ENCODE assay signal across 26 cellular contexts in genomic region chr11:71245601-71246391, GRCh38. TPM values are rescaled to one million over a fixed set of nuclear protein-coding genes. Genes with fewer than 3 reads are reported as not detected.
DNase-seq lines count a peak whose midpoint lies in the region; ATAC-seq and TF ChIP-seq lines count a peak whose summit lies in the region.
"Had no signal": no experiment of that assay in that cellular context is flagged by ENCODE, and none has a peak within 500 bp of the region (broad histone marks: within the 10 kb centered on the region; RNA-seq: fewer than 3 reads in every experiment).

No MANE protein-coding gene starts in this region.

- no peaks in the 10 kb centered on the region for H3K27me3 ChIP-seq in SK-N-SH (ENCODE audit: insufficient read depth)
- H3K27me3 ChIP-seq in endodermal cell (ENCODE audit: control insufficient read depth, insufficient read depth, low read length, poor library complexity, severe bottlenecking) = peaks cover 29% of the 10 kb centered on the region
- H3K27me3 ChIP-seq in mesenchymal stem cell (ENCODE audit: control insufficient read depth in 1 of 2, insufficient read depth in 1 of 2, low read length in 2 of 2) = peaks cover 5 to 7% of the 10 kb centered on the region in 2 experiments
- peaks cover 24% of the 10 kb centered on the region for H3K27me3 ChIP-seq in upper lobe of right lung
- H3K27me3 ChIP-seq in psoas muscle (ENCODE audit: insufficient read depth in 3 of 3, low read length in 2 of 3) = peaks cover 0 to 66% (median 17%) of the 10 kb centered on the region in 3 donors
- H3K27me3 ChIP-seq: body of pancreas, right lobe of liver had no signal

- DNase-seq in SK-N-SH (peak; percentile 7), endodermal cell (peak; percentile 78), mesenchymal stem cell (no peak), upper lobe of right lung (peak; percentile 46), psoas muscle (no peak), NOMO-1 treated with DMSO at 0.1 percent for 48 hours (lab: John Stamatoyannopoulos, UW; ENCODE audit: unreplicated experiment) (no peak), T-helper 2 cell (no peak)
- DNase-seq: activated CD4-positive, alpha-beta T cell treated with anti-CD3 and anti-CD28 coated beads, Interleukin-2, amount 10 ng/mL, durations not matched to agents 7 days and 5 days; activated naive CD4-positive, alpha-beta T cell; activated T-cell treated with anti-CD3 and anti-CD28 coated beads, Interleukin-2, amount 50 U/mL, for 24 hours; CD4-positive, CD25-positive, alpha-beta regulatory T cell; cerebellar nuclear complex; KBM-7; mammary epithelial cell; NCI-H2081 treated with DMSO at 0.1 percent for 48 hours; NCI-H774; OCI-M1; stimulated activated CD4-positive, alpha-beta T cell treated with anti-CD3 and anti-CD28 coated beads, Interleukin-4, amount 100 ng/mL, for 4 hours; T-helper 9 cell had no signal

- no peak overlapping the region for H2BK5ac ChIP-seq in mesenchymal stem cell (ENCODE audit: low read depth, low read length, poor library complexity, severe bottlenecking)

- POLR2A ChIA-PET in SK-N-SH (lab: Yijun Ruan, JAX) = no interaction called here

- H2AK5ac ChIP-seq in mesenchymal stem cell (ENCODE audit: low read length, severe bottlenecking) = no peak overlapping the region

- peaks cover 18% of the 10 kb centered on the region for H3K36me3 Mint-ChIP-seq in endodermal cell (ENCODE audit: low read depth)
- H3K36me3 Mint-ChIP-seq: CD4-positive, CD25-positive, alpha-beta regulatory T cell; stimulated activated memory B cell treated with anti-CD40 and anti-IgM and Interleukin-4, amounts not matched to agents 10 μg/mL and 1 μg/mL and 100 μg/mL, for 72 hours had no signal

- CTCF ChIA-PET in SK-N-SH (lab: Yijun Ruan, JAX) = interaction anchor here (0.7 to 1.1 kb wide), 2 partner anchors 9 to 159 kb away, joined by 3 read pairs; no protein-coding TSS in a partner anchor

- H3K4me2 ChIP-seq in SK-N-SH (no peak overlapping the region), mesenchymal stem cell (ENCODE audit: low read length, poor library complexity, severe bottlenecking) (no peak overlapping the region)

- peak overlapping the region; percentile 88 for H3K27ac Mint-ChIP-seq in endodermal cell
- H3K27ac Mint-ChIP-seq: activated CD4-positive, alpha-beta T cell treated with anti-CD3 and anti-CD28 coated beads, Interleukin-2, amount 10 ng/mL, durations not matched to agents 7 days and 5 days; activated T-cell treated with anti-CD3 and anti-CD28 coated beads, Interleukin-2, amount 50 U/mL, for 24 hours; CD4-positive, CD25-positive, alpha-beta regulatory T cell; stimulated activated memory B cell treated with anti-CD40 and anti-IgM and Interleukin-4, amounts not matched to agents 10 μg/mL and 1 μg/mL and 100 μg/mL, for 72 hours had no signal

- peak overlapping the region; percentile 29 to 69 for H3K4ac ChIP-seq in mesenchymal stem cell (ENCODE audit: low read depth in 1 of 2, low read length in 2 of 2)

- H4K91ac ChIP-seq in mesenchymal stem cell (ENCODE audit: low read length) = peak overlapping the region; percentile 87

- no peak overlapping the region for H3K14ac ChIP-seq in mesenchymal stem cell (ENCODE audit: low read length in 2 of 2)

- H3K18ac ChIP-seq in mesenchymal stem cell (ENCODE audit: low read depth in 1 of 2, low read length in 2 of 2) = peak overlapping the region; percentile 38 to 80

- H3K36me3 ChIP-seq in SK-N-SH (replicated peaks in 1 of 2; ENCODE audit: control insufficient read depth in 1 of 2, insufficient read depth in 2 of 2, low read length in 1 of 2) = no peaks in the 10 kb centered on the region
- no peaks in the 10 kb centered on the region for H3K36me3 ChIP-seq in endodermal cell (ENCODE audit: control insufficient read depth, insufficient read depth, low read length)
- H3K36me3 ChIP-seq in mesenchymal stem cell (ENCODE audit: control insufficient read depth in 1 of 2, insufficient read depth in 2 of 2, low read depth in 1 of 2, low read length in 2 of 2) = peaks cover 0 to 2% of the 10 kb centered on the region in 2 experiments
- H3K36me3 ChIP-seq in upper lobe of right lung = no peaks in the 10 kb centered on the region
- H3K36me3 ChIP-seq in psoas muscle (ENCODE audit: insufficient read depth in 1 of 2, low read depth in 1 of 2) = no peaks in the 10 kb centered on the region
- H3K36me3 ChIP-seq: right lobe of liver had no signal

- H3K9me3 ChIP-seq in SK-N-SH (no peaks in the 10 kb centered on the region), endodermal cell (ENCODE audit: control insufficient read depth, low read length) (no peaks in the 10 kb centered on the region), mesenchymal stem cell (ENCODE audit: control insufficient read depth, low read length) (no peaks in the 10 kb centered on the region), upper lobe of right lung (no peaks in the 10 kb centered on the region), psoas muscle (no peaks in the 10 kb centered on the region)
- H3K9me3 ChIP-seq: body of pancreas, right lobe of liver had no signal

- H3K27me3 Mint-ChIP-seq in endodermal cell (ENCODE audit: insufficient read depth) = peaks cover 10% of the 10 kb centered on the region

- H3K9me2 ChIP-seq in SK-N-SH = no peaks in the 10 kb centered on the region

- H3K79me1 ChIP-seq in mesenchymal stem cell (replicated peaks; ENCODE audit: low read length, poor library complexity, severe bottlenecking) = peaks cover 33% of the 10 kb centered on the region

- H3K4me1 ChIP-seq in SK-N-SH (ENCODE audit: control insufficient read depth in 1 of 2, insufficient read depth in 2 of 2, low read depth in 1 of 2, low read length in 1 of 2) = no peaks in the 10 kb centered on the region
- peaks cover 15% of the 10 kb centered on the region for H3K4me1 ChIP-seq in endodermal cell (ENCODE audit: control insufficient read depth, insufficient read depth, low read length)
- H3K4me1 ChIP-seq in mesenchymal stem cell (ENCODE audit: control insufficient read depth, insufficient read depth, low read depth, low read length) = peaks cover 20% of the 10 kb centered on the region
- peaks cover 3% of the 10 kb centered on the region for H3K4me1 ChIP-seq in upper lobe of right lung
- no peaks in the 10 kb centered on the region for H3K4me1 ChIP-seq in psoas muscle

- H3K9me3 Mint-ChIP-seq in endodermal cell = no peaks in the 10 kb centered on the region
- H3K9me3 Mint-ChIP-seq: activated CD4-positive, alpha-beta T cell treated with anti-CD3 and anti-CD28 coated beads, Interleukin-2, amount 10 ng/mL, durations not matched to agents 7 days and 5 days; activated T-cell treated with anti-CD3 and anti-CD28 coated beads, Interleukin-2, amount 50 U/mL, for 24 hours; CD4-positive, CD25-positive, alpha-beta regulatory T cell; neural crest cell; stimulated activated memory B cell treated with anti-CD40 and anti-IgM and Interleukin-4, amounts not matched to agents 10 μg/mL and 1 μg/mL and 100 μg/mL, for 72 hours had no signal

- ATAC-seq in SK-N-SH treated with all-trans-retinoic acid at 6 μM for 48 hours = no peak
- ATAC-seq in upper lobe of right lung = no peak
- ATAC-seq in psoas muscle = no peak
- ATAC-seq: body of pancreas; right lobe of liver; stimulated activated memory B cell treated with anti-CD40 and anti-IgM and Interleukin-4, amounts not matched to agents 10 μg/mL and 1 μg/mL and 100 μg/mL, for 72 hours had no signal

- TF ChIP-seq RAD21 in SK-N-SH (IDR thresholded peaks at IDR 0.05; ENCODE audit: low read length) = no peak

- no peak overlapping the region for H2BK15ac ChIP-seq in mesenchymal stem cell (ENCODE audit: low read depth, poor library complexity, severe bottlenecking)

- no peaks in the 10 kb centered on the region for H3K79me2 ChIP-seq in SK-N-SH (ENCODE audit: insufficient read depth)

- peaks cover 60% of the 10 kb centered on the region for H3K4me1 Mint-ChIP-seq in endodermal cell

- WGBS in SK-N-SH (ENCODE audit: low lambda C conversion rate) = 58% methylated on average over 16 of the region's 19 CpGs
- WGBS in endodermal cell (ENCODE audit: insufficient coverage in 1 of 2, insufficient read length in 1 of 2), 2 experiments = 66% methylated on average over 16 to 19 of the region's 19 CpGs
- 53% methylated on average over 18 of the region's 19 CpGs for WGBS in mesenchymal stem cell
- WGBS in psoas muscle, 3 donors = 71 to 82% (median 77%) methylated on average over 19 of the region's 19 CpGs

- H4K8ac ChIP-seq in mesenchymal stem cell (ENCODE audit: low read length) = peak overlapping the region; percentile 67

- H3K27ac ChIP-seq in SK-N-SH (ENCODE audit: low read depth in 2 of 2, low read length in 1 of 2) (no peak overlapping the region), endodermal cell (ENCODE audit: low read depth, low read length) (no peak overlapping the region), mesenchymal stem cell (ENCODE audit: low read length, poor library complexity, severe bottlenecking) (no peak overlapping the region), upper lobe of right lung (no peak overlapping the region), psoas muscle (no peak overlapping the region)
- H3K27ac ChIP-seq: 22Rv1, body of pancreas, right lobe of liver had no signal

- TF ChIP-seq EP300 in SK-N-SH (IDR thresholded peaks at IDR 0.05; ENCODE audit: borderline replicate concordance in 1 of 2, low read depth in 1 of 2, low read length in 1 of 2) = no peak

- H2AFZ ChIP-seq in SK-N-SH (ENCODE audit: low read depth) (no peak overlapping the region), mesenchymal stem cell (ENCODE audit: low read depth, low read length) (no peak overlapping the region)

- no peaks in the 10 kb centered on the region for H3F3A ChIP-seq in SK-N-SH (replicated peaks; ENCODE audit: insufficient read depth)

- H3K23ac ChIP-seq in mesenchymal stem cell (ENCODE audit: low read length in 2 of 2) = no peak overlapping the region

- peak overlapping the region; percentile 2 for H2BK120ac ChIP-seq in mesenchymal stem cell (ENCODE audit: low read depth, low read length)

- no peaks in the 10 kb centered on the region for H4K20me1 ChIP-seq in SK-N-SH (ENCODE audit: insufficient read depth)

- TF ChIP-seq CTCF in SK-N-SH (IDR thresholded peaks at IDR 0.05) = no peak
- TF ChIP-seq CTCF in endodermal cell (conservative IDR thresholded peaks at IDR 0.05) = no peak
- no peak for TF ChIP-seq CTCF in upper lobe of right lung (IDR thresholded peaks at IDR 0.05)
- TF ChIP-seq CTCF in psoas muscle (IDR thresholded peaks at IDR 0.05) = no peak

- H3K9ac ChIP-seq in SK-N-SH = no peak overlapping the region
- H3K9ac ChIP-seq in endodermal cell (ENCODE audit: extremely low read depth, low read length, poor library complexity, severe bottlenecking) = no peak overlapping the region
- no peak overlapping the region for H3K9ac ChIP-seq in mesenchymal stem cell (ENCODE audit: low read length)

- intact Hi-C loops in upper lobe of right lung (cut with DNase I) (no loop called here), psoas muscle (cut with DNase I) (no loop called here)

- peak overlapping the region; percentile 26 for H3K4me3 Mint-ChIP-seq in endodermal cell
- H3K4me3 Mint-ChIP-seq: activated CD4-positive, alpha-beta T cell treated with anti-CD3 and anti-CD28 coated beads, Interleukin-2, amount 10 ng/mL, durations not matched to agents 7 days and 5 days; activated T-cell treated with anti-CD3 and anti-CD28 coated beads, Interleukin-2, amount 50 U/mL, for 24 hours; CD4-positive, CD25-positive, alpha-beta regulatory T cell; neural crest cell; stimulated activated memory B cell treated with anti-CD40 and anti-IgM and Interleukin-4, amounts not matched to agents 10 μg/mL and 1 μg/mL and 100 μg/mL, for 72 hours had no signal

- H2BK12ac ChIP-seq in mesenchymal stem cell (ENCODE audit: low read length in 2 of 2) = peak overlapping the region; percentile 12 to 89

- no peak overlapping the region for H3K4me3 ChIP-seq in SK-N-SH (ENCODE audit: low read depth in 2 of 2, low read length in 1 of 2)
- no peak overlapping the region for H3K4me3 ChIP-seq in endodermal cell (ENCODE audit: low read length)
- no peak overlapping the region for H3K4me3 ChIP-seq in mesenchymal stem cell (ENCODE audit: insufficient read depth in 1 of 2, low read depth in 1 of 2, low read length in 2 of 2)
- no peak overlapping the region for H3K4me3 ChIP-seq in upper lobe of right lung
- H3K4me3 ChIP-seq in psoas muscle = no peak overlapping the region
- H3K4me3 ChIP-seq: body of pancreas, right lobe of liver had no signal

RNA-seq across cellular contexts. Expression of gene SHANK2, which starts 6.6 kb away (rescaled TPM):
- polyA plus RNA-seq in SK-N-SH (2012; rRNA removed) (under 0.01 and 0.03 TPM in 2 replicates), psoas muscle (under 1 TPM; under 0.01 to 0.04 (median 0.01) TPM)
- polyA plus RNA-seq in SK-N-SH (2012; cell fraction: cytosol; rRNA removed) = 0.01 and 0.03 TPM in 2 replicates
- polyA plus RNA-seq in SK-N-SH (2012; cell fraction: nucleus; rRNA removed) = 0.11 TPM in 2 replicates
- total RNA-seq in endodermal cell (10 to 100 TPM; 22.3 to 49.6 TPM), upper lobe of right lung (62.5 TPM), psoas muscle (under 1 TPM in 1 of 4 donors, not detected in 3; 0.17 TPM)
- 6.4 TPM for polyA plus RNA-seq in endodermal cell (2013, experiment 1 of 2)
- polyA plus RNA-seq in endodermal cell (2013, experiment 2 of 2) = 7.0 TPM
- 30.3 TPM for polyA plus RNA-seq in mesenchymal stem cell (2013, experiment 1 of 2)
- polyA plus RNA-seq in mesenchymal stem cell (2013, experiment 2 of 2) = 30.2 TPM
- total RNA-seq: activated CD4-positive, alpha-beta T cell treated with anti-CD3 and anti-CD28 coated beads, Interleukin-2, amount 10 ng/mL, durations not matched to agents 7 days and 5 days; CD4-positive, CD25-positive, alpha-beta regulatory T cell; H4 had no signal
- polyA plus RNA-seq: CD4-positive, CD25-positive, alpha-beta regulatory T cell had no signal

Comparison
In these comparisons a context has a peak if more than half of its experiments do, and no peak if none do; other contexts are left out.
1. DNase-seq: peak in SK-N-SH (single experiment), endodermal cell (single experiment) and upper lobe of right lung (single experiment); none in mesenchymal stem cell (single experiment), psoas muscle (0 of 2), NOMO-1 treated with DMSO at 0.1 percent for 48 hours (single experiment) and T-helper 2 cell (0 of 5).
2. RNA of gene SHANK2, which starts 6.6 kb away (total RNA-seq): 62.5 TPM in upper lobe of right lung (single experiment) and 22.3 to 49.6 TPM in endodermal cell; 0.17 TPM in psoas muscle; every median in the first group is over 10 times any median in the second.